8 cellular contexts compared by ENCODE assay signal in the genomic region with DNA sequence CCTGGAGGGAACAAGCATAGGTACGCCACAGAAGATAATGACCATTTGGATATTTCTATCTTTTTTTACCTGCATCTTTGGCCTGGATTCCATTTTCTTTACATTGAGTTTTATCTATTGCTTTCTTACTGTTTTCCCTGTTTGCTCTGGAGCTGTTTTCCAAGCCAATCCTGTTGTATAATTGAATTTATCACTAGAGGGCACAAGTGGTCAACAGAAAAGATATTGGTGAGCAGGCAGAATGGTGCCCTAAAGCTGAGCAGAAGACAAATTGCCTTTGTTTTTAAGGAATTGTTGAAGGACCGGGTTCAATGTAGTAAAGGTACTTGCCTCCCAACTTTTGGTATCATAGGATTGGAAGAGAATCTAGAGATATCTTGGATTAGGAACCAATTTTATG.
A peak's percentile ranks its signal among the peaks of the same experiment; 100 is the strongest.
DNase-seq lines count a peak whose midpoint lies in the region; ATAC-seq and TF ChIP-seq lines count a peak whose summit lies in the region.

No MANE protein-coding gene starts in this region.

- no peak for TF ChIP-seq CTCF in mucosa of descending colon (IDR thresholded peaks at IDR 0.05)

- intact Hi-C loops in mucosa of descending colon (cut with DNase I, micrococcal nuclease): no loop called here

- peak; percentile 57 for ATAC-seq in mucosa of descending colon

- no peaks in the 10 kb centered on the region for H3K36me3 ChIP-seq in mucosa of descending colon (ENCODE audit: low read depth)
- no peaks in the 10 kb centered on the region for H3K36me3 ChIP-seq in effector memory CD4-positive, alpha-beta T cell (ENCODE audit: control insufficient read depth, insufficient read depth, low read length)

- H3K9me3 ChIP-seq in mucosa of descending colon: no peaks in the 10 kb centered on the region
- no peaks in the 10 kb centered on the region for H3K9me3 ChIP-seq in effector memory CD4-positive, alpha-beta T cell (ENCODE audit: control insufficient read depth, low read length)

- DNase-seq in NCI-H2107 treated with DMSO at 0.1 percent for 48 hours (lab: John Stamatoyannopoulos, UW; ENCODE audit: unreplicated experiment): peak; percentile 28
- no peak for DNase-seq in NCI-H2107 (lab: John Stamatoyannopoulos, UW)
- DNase-seq in NCI-H1417 treated with DMSO at 0.1 percent for 48 hours (lab: John Stamatoyannopoulos, UW): peak; percentile 4
- peak; percentile 69 for DNase-seq in cerebellar cortex (ENCODE audit: low spot score)
- no peak for DNase-seq in mucosa of descending colon
- DNase-seq in NK-92 (lab: John Stamatoyannopoulos, UW; ENCODE audit: unreplicated experiment): no peak
- DNase-seq in NOMO-1 treated with DMSO at 0.1 percent for 48 hours (lab: John Stamatoyannopoulos, UW; ENCODE audit: unreplicated experiment): no peak
- DNase-seq in effector memory CD4-positive, alpha-beta T cell: no peak

- H3K27ac ChIP-seq in effector memory CD4-positive, alpha-beta T cell (ENCODE audit: insufficient read depth, low read length, poor library complexity, severe bottlenecking): no peak overlapping the region

- H3K4me1 ChIP-seq in mucosa of descending colon (ENCODE audit: low read depth): no peaks in the 10 kb centered on the region
- H3K4me1 ChIP-seq in effector memory CD4-positive, alpha-beta T cell (ENCODE audit: control insufficient read depth, insufficient read depth, low read length, poor library complexity, severe bottlenecking): no peaks in the 10 kb centered on the region

- no peak overlapping the region for H3K4me3 ChIP-seq in mucosa of descending colon
- no peak overlapping the region for H3K4me3 ChIP-seq in effector memory CD4-positive, alpha-beta T cell (ENCODE audit: insufficient read depth, low read depth, low read length, poor library complexity, severe bottlenecking)

- H3K27me3 ChIP-seq in effector memory CD4-positive, alpha-beta T cell (replicated peaks; ENCODE audit: control insufficient read depth, insufficient read depth, low read length, poor library complexity, severe bottlenecking): no peaks in the 10 kb centered on the region

Comparison
In these comparisons a context has a peak if more than half of its experiments do, and no peak if none do; other contexts are left out.
1. DNase-seq: peak in NCI-H2107 treated with DMSO at 0.1 percent for 48 hours (single experiment), NCI-H1417 treated with DMSO at 0.1 percent for 48 hours (single experiment) and cerebellar cortex (single experiment); none in NCI-H2107 (single experiment), mucosa of descending colon (0 of 3), NK-92 (single experiment), NOMO-1 treated with DMSO at 0.1 percent for 48 hours (single experiment) and effector memory CD4-positive, alpha-beta T cell (0 of 3).